In the genomic region with DNA sequence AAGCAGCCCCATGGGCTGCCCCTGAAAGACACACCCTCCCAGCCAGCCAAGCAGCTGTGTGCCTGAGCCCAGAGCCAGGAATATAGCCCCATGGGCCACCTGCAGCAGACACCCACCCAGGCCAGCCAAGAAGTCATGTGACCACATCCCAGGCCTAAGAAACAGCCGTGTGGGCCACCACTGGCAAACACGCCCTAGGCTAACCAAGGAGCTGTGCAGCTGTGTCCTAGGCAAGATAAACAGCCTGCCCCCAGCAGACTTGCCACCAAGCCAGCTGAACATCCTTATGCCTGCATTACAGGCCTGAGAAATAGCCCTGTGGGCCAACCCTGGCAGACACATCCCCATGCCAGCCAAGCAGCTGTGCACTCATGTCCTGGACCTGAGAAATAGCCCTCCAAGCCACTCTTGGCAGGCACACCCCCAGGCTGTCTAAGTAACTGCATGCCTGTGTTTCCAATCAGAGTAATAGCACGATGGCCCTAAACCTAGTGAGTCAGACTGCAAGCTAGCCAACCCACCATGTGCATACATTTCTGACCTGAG, we compare ENCODE assay signal across 24 cellular contexts.
A peak's percentile ranks its signal among the peaks of the same experiment; 100 is the strongest.
DNase-seq lines count a peak whose midpoint lies in the region; ATAC-seq lines count a peak whose summit lies in the region.
"Had no signal": no experiment of that assay in that cellular context is flagged by ENCODE, and none has a peak within 500 bp of the region (broad histone marks: within the 10 kb centered on the region; RNA-seq: fewer than 3 reads in every experiment).

No MANE protein-coding gene starts in this region.

- peak; percentile 35 for DNase-seq in EH (ENCODE audit: low read depth)
- peak; percentile 17 for DNase-seq in M059J (ENCODE audit: low read depth)
- peak; percentile 7 for DNase-seq in astrocyte of the hippocampus (ENCODE audit: low read depth, low spot score)
- DNase-seq in islet precursor cell = peak; percentile 61
- DNase-seq in Ammon's horn (ENCODE audit: low spot score) = no peak
- no peak for DNase-seq in NCI-H1092 treated with DMSO at 0.1 percent for 48 hours (lab: John Stamatoyannopoulos, UW)
- DNase-seq in germinal center (ENCODE audit: low spot score) = no peak
- DNase-seq: activated CD4-positive, alpha-beta T cell treated with anti-CD3 and anti-CD28 coated beads for 36 hours; activated CD8-positive, alpha-beta memory T cell treated with anti-CD3 and anti-CD28 coated beads, Interleukin-2, amount 50 U/mL, for 48 hours; activated CD8-positive, alpha-beta T cell treated with anti-CD3 and anti-CD28 coated beads for 36 hours; activated naive CD4-positive, alpha-beta T cell treated with anti-CD3 and anti-CD28 coated beads, Interleukin-2, amount 50 U/mL, for 16 hours; AML-193; CD4-positive, alpha-beta memory T cell; head of caudate nucleus; kidney glomerular epithelial cell; naive thymus-derived CD8-positive, alpha-beta T cell; NCI-H1105 treated with DMSO at 0.1 percent for 48 hours; NCI-H2029; NCI-H526 treated with DMSO at 0.1 percent for 48 hours; nucleus accumbens; SIG-M5; transverse colon had no signal

- no peak for ATAC-seq in HG03039 (IDR thresholded peaks at IDR 0.05; ENCODE audit: unreplicated experiment)
- ATAC-seq: activated CD4-positive, alpha-beta T cell treated with anti-CD3 and anti-CD28 coated beads for 36 hours; activated CD8-positive, alpha-beta T cell treated with anti-CD3 and anti-CD28 coated beads for 36 hours; naive thymus-derived CD8-positive, alpha-beta T cell; stimulated activated effector memory CD8-positive, alpha-beta T cell treated with anti-CD3 and anti-CD28 coated beads, Interleukin-12 subunit alpha, Interleukin-12 subunit beta, amount 100 ng/mL, for 72 hours had no signal

Comparison
In these comparisons a context has a peak if more than half of its experiments do, and no peak if none do; other contexts are left out.
1. DNase-seq: peak in EH (single experiment), M059J (single experiment), astrocyte of the hippocampus (single experiment) and islet precursor cell (single experiment); none in Ammon's horn (single experiment), NCI-H1092 treated with DMSO at 0.1 percent for 48 hours (single experiment) and germinal center (single experiment).